ENCODE assay signal across 19 cellular contexts in the genomic region with DNA sequence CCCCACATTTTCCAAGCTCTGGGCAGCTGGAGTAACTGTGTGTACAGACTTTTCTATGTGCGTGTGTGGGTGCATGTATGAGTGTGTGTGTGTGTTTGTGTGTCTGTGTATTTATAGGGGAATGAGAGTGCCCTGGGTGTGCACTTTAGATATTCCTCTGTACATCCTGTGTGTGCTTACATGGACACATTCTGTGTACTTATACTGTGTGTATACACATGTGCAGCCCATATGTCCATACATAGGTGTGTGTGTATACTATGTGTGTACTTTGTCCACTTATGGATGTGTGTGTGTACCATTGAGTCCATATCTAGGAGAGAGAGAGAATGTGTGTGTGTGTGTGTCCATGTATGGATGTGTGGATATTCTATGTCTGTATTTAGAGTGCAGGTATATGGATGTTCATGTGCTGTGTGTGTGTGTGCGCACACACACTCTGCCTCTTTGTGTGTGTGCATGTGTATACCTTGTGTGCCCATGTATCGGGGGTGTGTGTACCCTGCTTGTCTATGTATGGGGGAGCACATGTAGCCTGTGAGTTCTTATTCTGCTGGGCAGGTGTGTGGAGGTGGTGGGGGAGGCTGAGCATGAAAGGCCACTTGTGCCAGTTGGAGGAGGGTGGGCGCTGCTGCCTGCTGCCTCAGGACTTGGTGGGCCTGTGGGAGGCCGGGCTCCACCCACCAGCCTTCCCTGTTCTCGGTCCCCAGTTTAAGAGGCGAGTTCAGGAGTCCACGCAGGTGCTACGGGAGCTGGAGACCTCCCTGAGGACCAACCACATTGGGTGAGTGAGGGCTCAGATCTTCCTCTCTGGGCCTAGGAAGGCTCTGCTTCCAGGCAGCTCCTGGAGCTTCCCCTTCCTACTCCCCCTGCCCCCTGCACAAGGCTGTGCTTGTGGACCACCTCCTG. TPM values are rescaled to one million over a fixed set of nuclear protein-coding genes. Genes with fewer than 3 reads are reported as not detected.
DNase-seq lines count a peak whose midpoint lies in the region; ATAC-seq, FAIRE-seq and TF ChIP-seq lines count a peak whose summit lies in the region.
"Had no signal": no experiment of that assay in that cellular context is flagged by ENCODE, and none has a peak within 500 bp of the region (broad histone marks: within the 10 kb centered on the region; RNA-seq: fewer than 3 reads in every experiment).

No MANE protein-coding gene starts in this region.

- no peak overlapping the region for H3K56ac ChIP-seq in H1 (replicated peaks; ENCODE audit: insufficient read length, low read depth, low read length)

- POLR2A ChIA-PET in T-cell (lab: Charles Lee) (interaction anchor here in 1 of 2 donors (0.5 kb wide), 1 partner anchor 87 kb away, joined by 3 read pairs; no protein-coding TSS in a partner anchor), H1 (lab: Charles Lee; ENCODE audit: partially characterized antibody) (interaction anchor here (1.1 to 2.5 kb wide), 3 partner anchors 11 to 84 kb away, joined by 3 to 18 read pairs (median 11); partner anchors contain the start of genes FMNL1 and HEXIM1)

- H3K79me2 ChIP-seq in H1 (ENCODE audit: control insufficient read depth in 1 of 2, insufficient read depth in 2 of 2, low read length in 2 of 2), result no peaks in the 10 kb centered on the region

- no peak overlapping the region for H4K91ac ChIP-seq in H1 (replicated peaks; ENCODE audit: insufficient read length, low read length)

- peaks cover 0 to 3% of the 10 kb centered on the region in 2 experiments for H4K20me1 ChIP-seq in H1 (replicated peaks in 1 of 2; ENCODE audit: control insufficient read depth in 1 of 2, insufficient read depth in 2 of 2, low read length in 2 of 2)

- no peak for TF ChIP-seq RAD21 in H1 (IDR thresholded peaks at IDR 0.05 in 1 of 2, conservative IDR thresholded peaks at IDR 0.05 in 1 of 2; ENCODE audit: low read depth in 2 of 2, low read length in 2 of 2)

- no peak overlapping the region for H2BK5ac ChIP-seq in H1 (ENCODE audit: low read depth, low read length)

- H3K79me1 ChIP-seq in H1 (ENCODE audit: low read depth, low read length), result no peaks in the 10 kb centered on the region

- no peak overlapping the region for H3K27ac ChIP-seq in H1 (ENCODE audit: low read depth, low read length)
- H3K27ac ChIP-seq: coronary artery, prostate gland had no signal

- no peak for TF ChIP-seq POLR2A in H1 (IDR thresholded peaks at IDR 0.05; ENCODE audit: control extremely low read depth in 1 of 2, low read depth in 2 of 2, low read length in 2 of 2)

- no peaks in the 10 kb centered on the region for H3K9me3 Mint-ChIP-seq in activated naive CD4-positive, alpha-beta T cell treated with anti-CD3 and anti-CD28 coated beads, Interleukin-2, amount 50 U/mL, for 24 hours
- no peaks in the 10 kb centered on the region for H3K9me3 Mint-ChIP-seq in T-cell
- H3K9me3 Mint-ChIP-seq: H9 had no signal

- H2BK15ac ChIP-seq in H1 (ENCODE audit: low read length), result 0 out of 2 replicates have a peak overlapping the region, but pooled peaks have one; percentile 4

- H2AFZ ChIP-seq in H1 (ENCODE audit: low read length), result no peak overlapping the region

- 92% methylated on average over 9 of the region's 9 CpGs; no CpG with 5 or more reads in 1 of the 2 experiments for WGBS in H1 (ENCODE audit: extremely low coverage in 1 of 2, insufficient coverage in 1 of 2, insufficient read length in 1 of 2, insufficient replicate concordance in 2 of 2, low coverage in 1 of 2, low lambda C conversion rate in 2 of 2, missing lambda C conversion rate in 1 of 2), 2 experiments

- H3K4me1 Mint-ChIP-seq in activated naive CD4-positive, alpha-beta T cell treated with anti-CD3 and anti-CD28 coated beads, Interleukin-2, amount 50 U/mL, for 24 hours, result peaks cover 80% of the 10 kb centered on the region
- H3K4me1 Mint-ChIP-seq in T-cell, result peaks cover 78 to 83% (median 82%) of the 10 kb centered on the region in 3 donors

- no peak overlapping the region for H4K8ac ChIP-seq in H1 (ENCODE audit: extremely low read depth, insufficient read depth, low read length)

- H2AK5ac ChIP-seq in H1 (ENCODE audit: low read depth, low read length), result 0 out of 2 replicates have a peak overlapping the region, but pooled peaks have one; percentile 17

- no peak for TF ChIP-seq EP300 in H1 (IDR thresholded peaks at IDR 0.05; ENCODE audit: borderline replicate concordance in 1 of 2, low read depth in 2 of 2, low read length in 2 of 2)

- H3K4me2 ChIP-seq in H1 (ENCODE audit: insufficient read depth in 1 of 2, low read depth in 2 of 2, low read length in 2 of 2), result no peak overlapping the region
- H3K4me2 ChIP-seq: smooth muscle cell had no signal

- H3K36me3 ChIP-seq in H1 (ENCODE audit: control insufficient read depth in 2 of 4, insufficient read depth in 4 of 4, low read length in 3 of 4), result no peaks in the 10 kb centered on the region
- H3K36me3 ChIP-seq: prostate gland had no signal

- no peak overlapping the region for H2BK12ac ChIP-seq in H1 (ENCODE audit: low read depth, low read length)

- H3K23ac ChIP-seq in H1 (ENCODE audit: insufficient read length), result no peak overlapping the region

- CTCF ChIA-PET in T-cell (lab: Charles Lee), result interaction anchor here (0.6 to 10.1 kb wide), 4 partner anchors 13 to 142 kb away, joined by 3 to 117 read pairs (median 3); partner anchors contain the start of gene ACBD4 (in 1 of the 2)
- CTCF ChIA-PET in H1 (lab: Charles Lee; ENCODE audit: partially characterized antibody), result interaction anchor here (0.5 to 22.1 kb wide), 18 partner anchors 10 to 193 kb away, joined by 3 to 362 read pairs (median 8); partner anchors contain the start of genes ACBD4, FMNL1 and MAP3K14

- H3K18ac ChIP-seq in H1 (ENCODE audit: extremely low read depth, low read length), result no peak overlapping the region

- H3K4ac ChIP-seq in H1 (replicated peaks; ENCODE audit: insufficient read length, low read depth, low read length), result no peak overlapping the region

- no peak for TF ChIP-seq CTCF in H1 (IDR thresholded peaks at IDR 0.05; ENCODE audit: control extremely low read depth in 1 of 3, insufficient read depth in 1 of 3, low read depth in 1 of 3, low read length in 3 of 3)

- H2BK120ac ChIP-seq in H1 (replicated peaks; ENCODE audit: low read depth, low read length), result no peak overlapping the region

- no peak overlapping the region for H3K4me3 ChIP-seq in H1 (ENCODE audit: extremely low read depth in 1 of 4, insufficient read depth in 2 of 4, low read depth in 3 of 4, low read length in 4 of 4)
- H3K4me3 ChIP-seq: coronary artery, prostate gland, smooth muscle cell had no signal

- H4K5ac ChIP-seq in H1 (ENCODE audit: insufficient read length, low read depth, low read length), result no peak overlapping the region

- H3K4me3 Mint-ChIP-seq in activated naive CD4-positive, alpha-beta T cell treated with anti-CD3 and anti-CD28 coated beads, Interleukin-2, amount 50 U/mL, for 24 hours, result peak overlapping the region; percentile 6
- H3K4me3 Mint-ChIP-seq in T-cell, result peak overlapping the region in 1 of 3 donors; percentile 8
- H3K4me3 Mint-ChIP-seq: H9 had no signal

- peaks cover 0 to 7% (median 2%) of the 10 kb centered on the region in 4 experiments; a peak in 3 of 7 replicates for H3K27me3 ChIP-seq in H1 (replicated peaks in 1 of 4; ENCODE audit: control insufficient read depth in 3 of 4, extremely low read depth in 1 of 4, insufficient read depth in 3 of 4, low read length in 3 of 4)

- FAIRE-seq in H1 (lab: Jason Lieb, UNC), result no peak
- FAIRE-seq in urothelium cell line (lab: Jason Lieb, UNC), result peak; percentile 86

- no peaks in the 10 kb centered on the region for H3K9me3 ChIP-seq in H1 (ENCODE audit: insufficient read depth in 2 of 2, low read depth in 1 of 2, low read length in 1 of 2)
- H3K9me3 ChIP-seq: prostate gland had no signal

- ATAC-seq in T-cell (replicated peaks in 1 of 4), result no peak

- peaks cover 9% of the 10 kb centered on the region for H3K36me3 Mint-ChIP-seq in activated naive CD4-positive, alpha-beta T cell treated with anti-CD3 and anti-CD28 coated beads, Interleukin-2, amount 50 U/mL, for 24 hours
- H3K36me3 Mint-ChIP-seq in T-cell, result peaks cover 24% of the 10 kb centered on the region

- H2BK20ac ChIP-seq in H1 (ENCODE audit: low read length), result no peak overlapping the region

- no peak overlapping the region for H3K14ac ChIP-seq in H1 (ENCODE audit: insufficient read length)

- H3K27ac Mint-ChIP-seq in activated naive CD4-positive, alpha-beta T cell treated with anti-CD3 and anti-CD28 coated beads, Interleukin-2, amount 50 U/mL, for 24 hours, result peak overlapping the region; percentile 69
- peak overlapping the region; percentile 84 to 99 for H3K27ac Mint-ChIP-seq in T-cell
- H3K27ac Mint-ChIP-seq: H9 had no signal

- H3K23me2 ChIP-seq in H1 (ENCODE audit: low read depth, low read length), result no peaks in the 10 kb centered on the region

- H3K9ac ChIP-seq in H1 (replicated peaks in 1 of 4; ENCODE audit: extremely low read depth in 1 of 4, low read depth in 3 of 4, low read length in 3 of 4), result no peak overlapping the region

- peaks cover 8 to 33% (median 19%) of the 10 kb centered on the region in 4 experiments for H3K4me1 ChIP-seq in H1 (replicated peaks in 1 of 4; ENCODE audit: control insufficient read depth in 3 of 4, insufficient read depth in 4 of 4, low read length in 3 of 4)
- H3K4me1 ChIP-seq: prostate gland had no signal

- no peaks in the 10 kb centered on the region for H3K27me3 Mint-ChIP-seq in activated naive CD4-positive, alpha-beta T cell treated with anti-CD3 and anti-CD28 coated beads, Interleukin-2, amount 50 U/mL, for 24 hours
- H3K27me3 Mint-ChIP-seq in T-cell, result no peaks in the 10 kb centered on the region

- no peak for DNase-seq in activated naive CD4-positive, alpha-beta T cell treated with anti-CD3 and anti-CD28 coated beads, Interleukin-2, amount 50 U/mL, for 16 hours
- no peak for DNase-seq in T-cell
- DNase-seq in H1 (ENCODE audit: low read depth in 1 of 2, low spot score in 2 of 2), result no peak
- no peak for DNase-seq in urothelium cell line (ENCODE audit: low spot score)
- no peak for DNase-seq in Kasumi-1 (lab: John Stamatoyannopoulos, UW)
- DNase-seq in effector CD8-positive, alpha-beta T cell (lab: John Stamatoyannopoulos, UW), result no peak
- no peak for DNase-seq in HT-29 (ENCODE audit: low spot score)
- DNase-seq: activated CD4-positive, alpha-beta T cell treated with anti-CD3 and anti-CD28 coated beads for 1 hour; erythroblast; H9; NCI-H187; Right ventricle myocardium superior; stimulated activated naive CD4-positive, alpha-beta T cell treated with Interleukin-2 at 50 U/mL for 16 hours; T1000 had no signal

RNA-seq across cellular contexts. Expression of gene FMNL1, which starts 11.1 kb away (rescaled TPM):
- 100 to 1,000 TPM; 362 to 473 (median 457) TPM for total RNA-seq in T-cell
- total RNA-seq in H1 (2021; fragmentation: NEBNext Ultra II Directional; extraction: Animal tissue kit (Norgen Biotek cat#: 25700)), result 8.6 and 9.8 TPM in 2 replicates
- 2.5 and 5.3 TPM in 2 replicates for polyA plus RNA-seq in H1 (2011; rRNA removed)
- polyA plus RNA-seq in H1 (2011; cell fraction: cytosol; rRNA removed), result 3.5 TPM
- polyA plus RNA-seq in H1 (2011; cell fraction: nucleus; rRNA removed), result 17.2 TPM
- polyA plus RNA-seq in H1 (2012, experiment 1 of 2), result 6.9 to 11.7 TPM (median 8.4 TPM) in 4 replicates
- 7.1 TPM for polyA plus RNA-seq in H1 (2012, experiment 2 of 2)
- polyA plus RNA-seq in H1 (2013, experiment 1 of 2), result 6.8 TPM
- 7.0 TPM for polyA plus RNA-seq in H1 (2013, experiment 2 of 2)
- 1.9 and 2.8 TPM in 2 replicates for polyA minus RNA-seq in H1 (2011; rRNA and poly(A)+ RNA removed)
- polyA minus RNA-seq in H1 (2011; cell fraction: cytosol; rRNA and poly(A)+ RNA removed), result 3.7 TPM
- 6.9 TPM for polyA minus RNA-seq in H1 (2011; cell fraction: nucleus; rRNA and poly(A)+ RNA removed)
- total RNA-seq in HT-29 (2014; rRNA removed; shearing (Covaris generic)), result 0.03 TPM in 1 of 2 replicates, not detected in the other

RNA-seq across cellular contexts. Expression of gene SPATA32, which starts 29.1 kb away (rescaled TPM):
- under 1 TPM in 4 of 5 donors, not detected in 1; 0.37 to 0.55 (median 0.42) TPM for total RNA-seq in T-cell
- not detected in 2 replicates for total RNA-seq in H1 (2021; fragmentation: NEBNext Ultra II Directional; extraction: Animal tissue kit (Norgen Biotek cat#: 25700))
- 0.11 and 0.24 TPM in 2 replicates for polyA plus RNA-seq in H1 (2011; rRNA removed)
- 0.19 TPM for polyA plus RNA-seq in H1 (2011; cell fraction: cytosol; rRNA removed)
- 0.31 TPM for polyA plus RNA-seq in H1 (2011; cell fraction: nucleus; rRNA removed)
- polyA plus RNA-seq in H1 (2012, experiment 1 of 2), result 0.15 to 0.52 TPM (median 0.28 TPM) in 3 of 4 replicates, not detected in the other
- polyA plus RNA-seq in H1 (2012, experiment 2 of 2), result 0.13 TPM
- not detected for polyA plus RNA-seq in H1 (2013, experiment 1 of 2)
- 0.06 TPM for polyA plus RNA-seq in H1 (2013, experiment 2 of 2)
- 0.27 and 0.38 TPM in 2 replicates for polyA minus RNA-seq in H1 (2011; rRNA and poly(A)+ RNA removed)
- not detected for polyA minus RNA-seq in H1 (2011; cell fraction: cytosol; rRNA and poly(A)+ RNA removed)
- polyA minus RNA-seq in H1 (2011; cell fraction: nucleus; rRNA and poly(A)+ RNA removed), result not detected
- total RNA-seq in HT-29 (2014; rRNA removed; shearing (Covaris generic)), result not detected in 2 replicates
- total RNA-seq: lower leg skin, Right ventricle myocardium superior, smooth muscle cell had no signal
- polyA plus RNA-seq: smooth muscle cell had no signal

Comparison
In these comparisons a context has a peak if more than half of its experiments do, and no peak if none do; other contexts are left out.
1. RNA of gene FMNL1, which starts 11.1 kb away (total RNA-seq): 362 to 473 TPM in T-cell; 8.6 to 9.8 TPM in H1 and 0.03 TPM in HT-29; every median in the first group is over 10 times any median in the second.